8 cellular contexts compared by ENCODE assay signal in genomic region chr14:50830044-50830931, GRCh38. TPM values are rescaled to one million over a fixed set of nuclear protein-coding genes. Genes with fewer than 3 reads are reported as not detected.
A peak's percentile ranks its signal among the peaks of the same experiment; 100 is the strongest.
DNase-seq lines count a peak whose midpoint lies in the region; ATAC-seq, FAIRE-seq and TF ChIP-seq lines count a peak whose summit lies in the region.

No MANE protein-coding gene starts in this region.

- H3K27ac Mint-ChIP-seq in T-helper 2 cell treated with Interferon-gamma antibody and Interleukin-4, amounts not matched to agents 5 μg/mL and 100 μg/mL, for 36 hours = peak overlapping the region; percentile 58

- H3K36me3 Mint-ChIP-seq in T-helper 2 cell treated with Interferon-gamma antibody and Interleukin-4, amounts not matched to agents 5 μg/mL and 100 μg/mL, for 36 hours (ENCODE audit: low read depth) = peaks cover 29% of the 10 kb centered on the region

- H3K4me1 ChIP-seq in ES-I3 (ENCODE audit: insufficient read depth, low read length) = peaks cover 8% of the 10 kb centered on the region
- peaks cover 0 to 19% of the 10 kb centered on the region in 2 experiments; a peak in 3 of 5 replicates for H3K4me1 ChIP-seq in K562 (replicated peaks in 1 of 2; ENCODE audit: control insufficient read depth in 2 of 2, insufficient read depth in 2 of 2, low read length in 2 of 2)
- peaks cover 16% of the 10 kb centered on the region for H3K4me1 ChIP-seq in skeletal muscle satellite cell (ENCODE audit: control insufficient read depth, insufficient read depth, low read length)

- 3% methylated on average over 42 of the region's 93 CpGs for WGBS in K562 (ENCODE audit: insufficient coverage, low coverage, missing lambda C conversion rate)

- H3K4me3 ChIP-seq in K562 (peak overlapping the region; percentile 58), iPS-18c (ENCODE audit: insufficient read depth, low read depth, low read length) (peak overlapping the region; percentile 85), skeletal muscle satellite cell (ENCODE audit: low read length) (peak overlapping the region; percentile 81)

- H3K79me2 ChIP-seq in K562 (ENCODE audit: control insufficient read depth, insufficient read depth, low read length) = no peaks in the 10 kb centered on the region

- no peak for TF ChIP-seq EP300 in K562 (IDR thresholded peaks at IDR 0.05; ENCODE audit: low read length)

- BruUV-seq in K562 (replicated peaks; lab: Mats Ljungman, UMichigan) = no TSS peak

- in situ Hi-C loops in K562 (cut with MboI) = no loop called here

- peak; percentile 15 for DNase-seq in H54 (ENCODE audit: insufficient read length, low spot score)
- DNase-seq in LoVo (ENCODE audit: low spot score) = peak; percentile 29
- DNase-seq in T-helper 2 cell treated with Interferon-gamma antibody and Interleukin-4, amounts not matched to agents 5 μg/mL and 100 μg/mL, for 36 hours (ENCODE audit: low spot score) = peak; percentile 54
- peak; percentile 24 to 61 (median 48) for DNase-seq in K562 (ENCODE audit: extremely low read depth in 1 of 4, low spot score in 3 of 4)
- DNase-seq in middle frontal gyrus (ENCODE audit: extremely low spot score, low spot score) = no peak

- FAIRE-seq in H54 (lab: Jason Lieb, UNC) = peak; percentile 41
- no peak for FAIRE-seq in K562 (lab: Jason Lieb, UNC)

- H3K4me2 ChIP-seq in K562 (ENCODE audit: insufficient read depth, low read length) (peak overlapping the region; percentile 52; the same call in 1 of the 2 replicates), skeletal muscle satellite cell (ENCODE audit: low read length) (peak overlapping the region; percentile 95)

- CTCF ChIA-PET in K562 (lab: Yijun Ruan, JAX; ENCODE audit: low intra/inter-chr PET ratio) = no interaction called here

- ATAC-seq in K562 = peak; percentile 17

- peaks cover 5% of the 10 kb centered on the region; the same call in 1 of the 2 replicates for H4K20me1 ChIP-seq in K562 (replicated peaks; ENCODE audit: control insufficient read depth, insufficient read depth, low read length)

- TF ChIP-seq CTCF in K562 (IDR thresholded peaks at IDR 0.05 in 2 of 3, conservative IDR thresholded peaks at IDR 0.05 in 1 of 3; ENCODE audit: insufficient read depth in 2 of 3, low read depth in 1 of 3, low read length in 3 of 3) = no peak

- H3K9me1 ChIP-seq in K562 (ENCODE audit: control insufficient read depth, insufficient read depth, low read length) = no peaks in the 10 kb centered on the region

- TF ChIP-seq RAD21 in K562 (CRISPR knock-in tag; conservative IDR thresholded peaks at IDR 0.05 in 1 of 2, IDR thresholded peaks at IDR 0.05 in 1 of 2) = no peak

- H3K9me3 Mint-ChIP-seq in T-helper 2 cell treated with Interferon-gamma antibody and Interleukin-4, amounts not matched to agents 5 μg/mL and 100 μg/mL, for 36 hours = no peaks in the 10 kb centered on the region

- no peak for TF ChIP-seq POLR2A in H54 (IDR thresholded peaks at IDR 0.05; ENCODE audit: low read depth, low read length)
- TF ChIP-seq POLR2A in K562 (conservative IDR thresholded peaks at IDR 0.05) = no peak

- H3K9ac ChIP-seq in ES-I3 (ENCODE audit: low read depth, low read length) (peak overlapping the region; percentile 65), K562 (ENCODE audit: insufficient read depth in 1 of 2, low read depth in 2 of 2, low read length in 2 of 2) (peak overlapping the region in 1 of 2 experiments; percentile 91; a peak in 3 of 4 replicates), skeletal muscle satellite cell (ENCODE audit: low read depth, low read length) (peak overlapping the region; percentile 91)

- H3K36me3 ChIP-seq in ES-I3 (ENCODE audit: insufficient read depth, low read length) (no peaks in the 10 kb centered on the region), K562 (ENCODE audit: control insufficient read depth, insufficient read depth, low read length) (no peaks in the 10 kb centered on the region), skeletal muscle satellite cell (ENCODE audit: insufficient read depth, low read length) (no peaks in the 10 kb centered on the region)

- peak overlapping the region; percentile 95 for H3K4me3 Mint-ChIP-seq in T-helper 2 cell treated with Interferon-gamma antibody and Interleukin-4, amounts not matched to agents 5 μg/mL and 100 μg/mL, for 36 hours

- peaks cover 39% of the 10 kb centered on the region for H3K4me1 Mint-ChIP-seq in T-helper 2 cell treated with Interferon-gamma antibody and Interleukin-4, amounts not matched to agents 5 μg/mL and 100 μg/mL, for 36 hours (ENCODE audit: low read depth)

- intact Hi-C loops in K562 (cut with micrococcal nuclease) = no loop called here

- peak overlapping the region; percentile 77 for H2AFZ ChIP-seq in K562 (ENCODE audit: low read depth, low read length)

- H3K27ac ChIP-seq in K562 (ENCODE audit: extremely low read depth, low read depth, low read length) = no peak overlapping the region

- POLR2A ChIA-PET in K562 (lab: Yijun Ruan, JAX) = no interaction called here

- H3K9me3 ChIP-seq in ES-I3 (ENCODE audit: control insufficient read depth, insufficient read depth, low read length) (no peaks in the 10 kb centered on the region), K562 (replicated peaks; ENCODE audit: control insufficient read depth, insufficient read depth, low read depth, low read length) (no peaks in the 10 kb centered on the region), iPS-18c (ENCODE audit: control insufficient read depth, insufficient read depth, low read length) (no peaks in the 10 kb centered on the region), skeletal muscle satellite cell (replicated peaks; ENCODE audit: low read length) (no peaks in the 10 kb centered on the region)

- peaks cover 7 to 18% of the 10 kb centered on the region in 2 experiments; a peak in 3 of 5 replicates for H3K27me3 ChIP-seq in K562 (ENCODE audit: control insufficient read depth in 2 of 2, insufficient read depth in 2 of 2, low read length in 2 of 2)
- no peaks in the 10 kb centered on the region for H3K27me3 ChIP-seq in skeletal muscle satellite cell (ENCODE audit: control insufficient read depth, insufficient read depth, low read length)

- peaks cover 15% of the 10 kb centered on the region for H3K27me3 Mint-ChIP-seq in T-helper 2 cell treated with Interferon-gamma antibody and Interleukin-4, amounts not matched to agents 5 μg/mL and 100 μg/mL, for 36 hours (ENCODE audit: low read depth)

TF ChIP-seq in K562, 482 proteins besides CTCF, POLR2A, EP300 and RAD21 (continues in another document):
- TF ChIP-seq NRF1 (conservative IDR thresholded peaks at IDR 0.05 in 1 of 2, IDR thresholded peaks at IDR 0.05 in 1 of 2) (no peak), POLR2AphosphoS2 (IDR thresholded peaks at IDR 0.05; ENCODE audit: low read length) (no peak), SUPT5H (IDR thresholded peaks at IDR 0.05) (no peak), MXI1 (IDR thresholded peaks at IDR 0.05; ENCODE audit: low read depth, low read length) (no peak), GTF2E2 (tag; IDR thresholded peaks at IDR 0.05) (0 out of 2 replicates have a peak, but pooled peaks have one; percentile 38), ZNF561 (CRISPR knock-in tag; conservative IDR thresholded peaks at IDR 0.05) (no peak), YBX1 (IDR thresholded peaks at IDR 0.05) (no peak), ETS2 (tag; IDR thresholded peaks at IDR 0.05; ENCODE audit: borderline replicate concordance, poor library complexity, severe bottlenecking) (no peak), HDAC1 (IDR thresholded peaks at IDR 0.05) (no peak), PCBP2 (IDR thresholded peaks at IDR 0.05; ENCODE audit: low read depth, low read length, poor library complexity, severe bottlenecking) (no peak), SRF (CRISPR knock-in tag; IDR thresholded peaks at IDR 0.05) (no peak), CXXC5 (CRISPR knock-in tag; IDR thresholded peaks at IDR 0.05) (peak; percentile 21; the same call in 1 of the 2 replicates)

RNA-seq across cellular contexts. Expression of gene NIN, which starts 0.7 kb away (rescaled TPM):
- 8.1 and 14.9 TPM in 2 replicates for total RNA-seq in K562 (2011; cell fraction: chromatin; rRNA removed; ENCODE audit: low replicate concordance)
- total RNA-seq in K562 (2011; cell fraction: nucleolus; rRNA removed) = 3.4 and 3.5 TPM in 2 replicates
- 4.9 and 10.2 TPM in 2 replicates for total RNA-seq in K562 (2011; cell fraction: nucleoplasm; rRNA removed)
- total RNA-seq in K562 (2014; rRNA removed) = 4.3 and 4.8 TPM in 2 replicates
- total RNA-seq in K562 (2014; rRNA removed; fragmentation: Illumina TruSeq; extraction: Trizol) = 6.8 and 7.8 TPM in 2 replicates
- 8.2 and 8.3 TPM in 2 replicates for total RNA-seq in K562 (2015; rRNA removed; fragmentation: Illumina TruSeq; extraction: Trizol)
- total RNA-seq in K562 (2021) = 7.4 and 8.4 TPM in 2 replicates
- 3.5 and 5.4 TPM in 2 replicates for polyA plus RNA-seq in K562 (2011; rRNA removed)
- 1.7 and 1.9 TPM in 2 replicates for polyA plus RNA-seq in K562 (2011; cell fraction: cytosol; rRNA removed)
- 4.4 and 5.6 TPM in 2 replicates for polyA plus RNA-seq in K562 (2011; cell fraction: nucleus; rRNA removed)
- 3.6 and 4.0 TPM in 2 replicates for polyA plus RNA-seq in K562 (2012)
- 5.0 TPM in 2 replicates for polyA plus RNA-seq in K562 (2014; fragmentation: Illumina TruSeq; extraction: Trizol)
- polyA plus RNA-seq in K562 (2014; fragmentation: Nextera tagmentation; extraction: Ambion mirVana) = 1 to 10 TPM in 1 of 2 experiments, under 1 TPM in 1; 0.84 to 1.0 TPM
- polyA plus RNA-seq in K562 (2014; rRNA removed) = 2.4 and 3.8 TPM in 2 replicates
- polyA minus RNA-seq in K562 (2011; rRNA and poly(A)+ RNA removed) = 9.9 and 10.3 TPM in 2 replicates
- 4.3 and 6.1 TPM in 2 replicates for polyA minus RNA-seq in K562 (2011; cell fraction: cytosol; rRNA and poly(A)+ RNA removed)
- 4.6 and 9.1 TPM in 2 replicates for polyA minus RNA-seq in K562 (2011; cell fraction: nucleus; rRNA and poly(A)+ RNA removed)
- 26.0 and 33.0 TPM in 2 replicates for total RNA-seq in skeletal muscle satellite cell (2012; rRNA removed)

RNA-seq across cellular contexts. Expression of gene ABHD12B, which starts 41.6 kb away (rescaled TPM):
- not detected in 2 replicates for total RNA-seq in K562 (2011; cell fraction: chromatin; rRNA removed; ENCODE audit: low replicate concordance)
- not detected in 2 replicates for total RNA-seq in K562 (2011; cell fraction: nucleolus; rRNA removed)
- total RNA-seq in K562 (2011; cell fraction: nucleoplasm; rRNA removed) = not detected in 2 replicates
- total RNA-seq in K562 (2014; rRNA removed) (not detected in 2 replicates), K562 (2014; rRNA removed; fragmentation: Illumina TruSeq; extraction: Trizol) (not detected in 2 replicates), K562 (2015; rRNA removed; fragmentation: Illumina TruSeq; extraction: Trizol) (not detected in 2 replicates), K562 (2021) (not detected in 2 replicates)
- polyA plus RNA-seq in K562 (2011; rRNA removed) (not detected in 2 replicates), K562 (2014; fragmentation: Illumina TruSeq; extraction: Trizol) (not detected in 2 replicates), K562 (2014; fragmentation: Nextera tagmentation; extraction: Ambion mirVana) (not detected), K562 (2014; rRNA removed) (not detected in 2 replicates)
- not detected in 2 replicates for polyA plus RNA-seq in K562 (2011; cell fraction: cytosol; rRNA removed)
- polyA plus RNA-seq in K562 (2011; cell fraction: nucleus; rRNA removed) = not detected in 2 replicates
- 0.37 TPM in 1 of 2 replicates, not detected in the other for polyA plus RNA-seq in K562 (2012)
- not detected in 2 replicates for polyA minus RNA-seq in K562 (2011; rRNA and poly(A)+ RNA removed)
- not detected in 2 replicates for polyA minus RNA-seq in K562 (2011; cell fraction: cytosol; rRNA and poly(A)+ RNA removed)
- polyA minus RNA-seq in K562 (2011; cell fraction: nucleus; rRNA and poly(A)+ RNA removed) = not detected in 2 replicates
- total RNA-seq in skeletal muscle satellite cell (2012; rRNA removed) = not detected in 2 replicates
